Comparison of ENCODE assay signal across 1 cellular context in the genomic region with DNA sequence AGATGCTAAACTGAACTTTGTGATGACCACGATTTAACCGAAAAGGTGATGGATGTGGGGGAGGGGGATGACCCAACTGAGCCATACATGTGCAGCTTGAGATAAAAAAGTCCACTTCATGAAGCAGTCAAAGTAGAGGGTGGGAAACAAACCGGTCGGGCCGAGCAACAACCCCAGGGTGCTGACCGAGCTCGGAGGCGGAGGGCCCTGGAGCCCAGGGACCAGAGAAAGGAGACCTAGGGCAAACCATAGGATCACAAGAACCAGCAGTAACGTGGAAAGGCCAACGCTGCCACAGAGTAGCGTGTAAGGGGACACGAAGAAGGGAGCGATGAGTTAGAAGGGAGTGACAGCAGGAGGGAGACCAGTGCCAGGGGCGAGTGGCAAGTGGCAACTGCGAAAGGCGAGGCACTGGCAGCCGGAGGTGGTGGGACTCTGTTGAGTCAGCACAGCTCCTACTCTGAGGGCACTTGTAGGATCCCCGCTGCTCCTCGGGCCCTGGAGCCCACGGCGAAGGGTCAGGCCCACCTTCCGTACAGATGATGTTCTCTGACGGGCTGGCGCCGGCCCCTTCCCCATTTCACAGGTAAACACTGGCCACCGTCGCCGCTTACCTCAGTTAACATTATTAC.
TF ChIP-seq lines count a peak whose summit lies in the region.

No MANE protein-coding gene starts in this region.

TF ChIP-seq in HepG2, 621 proteins besides CTCF, POLR2A, EP300 and RAD21 (continued from another document and continues in another):
- no peak for TF ChIP-seq ZNF646 (CRISPR knock-in tag; IDR thresholded peaks at IDR 0.05)
- TF ChIP-seq, protein P1, sequence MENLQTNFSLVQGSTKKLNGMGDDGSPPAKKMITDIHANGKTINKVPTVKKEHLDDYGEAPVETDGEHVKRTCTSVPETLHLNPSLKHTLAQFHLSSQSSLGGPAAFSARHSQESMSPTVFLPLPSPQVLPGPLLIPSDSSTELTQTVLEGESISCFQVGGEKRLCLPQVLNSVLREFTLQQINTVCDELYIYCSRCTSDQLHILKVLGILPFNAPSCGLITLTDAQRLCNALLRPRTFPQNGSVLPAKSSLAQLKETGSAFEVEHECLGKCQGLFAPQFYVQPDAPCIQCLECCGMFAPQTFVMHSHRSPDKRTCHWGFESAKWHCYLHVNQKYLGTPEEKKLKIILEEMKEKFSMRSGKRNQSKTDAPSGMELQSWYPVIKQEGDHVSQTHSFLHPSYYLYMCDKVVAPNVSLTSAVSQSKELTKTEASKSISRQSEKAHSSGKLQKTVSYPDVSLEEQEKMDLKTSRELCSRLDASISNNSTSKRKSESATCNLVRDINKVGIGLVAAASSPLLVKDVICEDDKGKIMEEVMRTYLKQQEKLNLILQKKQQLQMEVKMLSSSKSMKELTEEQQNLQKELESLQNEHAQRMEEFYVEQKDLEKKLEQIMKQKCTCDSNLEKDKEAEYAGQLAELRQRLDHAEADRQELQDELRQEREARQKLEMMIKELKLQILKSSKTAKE (CRISPR knock-in tag; IDR thresholded peaks at IDR 0.05; ENCODE audit: borderline replicate concordance) = no peak
- no peak for TF ChIP-seq ZKSCAN1 (IDR thresholded peaks at IDR 0.05; ENCODE audit: low read length)
- peak; percentile 80; the same call in 1 of the 2 replicates for TF ChIP-seq ZNF850 (CRISPR knock-in tag; conservative IDR thresholded peaks at IDR 0.05)
- TF ChIP-seq, protein P2, sequence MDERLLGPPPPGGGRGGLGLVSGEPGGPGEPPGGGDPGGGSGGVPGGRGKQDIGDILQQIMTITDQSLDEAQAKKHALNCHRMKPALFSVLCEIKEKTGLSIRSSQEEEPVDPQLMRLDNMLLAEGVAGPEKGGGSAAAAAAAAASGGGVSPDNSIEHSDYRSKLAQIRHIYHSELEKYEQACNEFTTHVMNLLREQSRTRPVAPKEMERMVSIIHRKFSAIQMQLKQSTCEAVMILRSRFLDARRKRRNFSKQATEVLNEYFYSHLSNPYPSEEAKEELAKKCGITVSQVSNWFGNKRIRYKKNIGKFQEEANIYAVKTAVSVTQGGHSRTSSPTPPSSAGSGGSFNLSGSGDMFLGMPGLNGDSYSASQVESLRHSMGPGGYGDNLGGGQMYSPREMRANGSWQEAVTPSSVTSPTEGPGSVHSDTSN (CRISPR knock-in tag; IDR thresholded peaks at IDR 0.05) = no peak
- TF ChIP-seq ZNF282 (IDR thresholded peaks at IDR 0.05; ENCODE audit: partially characterized antibody) = no peak
- TF ChIP-seq, protein P3, sequence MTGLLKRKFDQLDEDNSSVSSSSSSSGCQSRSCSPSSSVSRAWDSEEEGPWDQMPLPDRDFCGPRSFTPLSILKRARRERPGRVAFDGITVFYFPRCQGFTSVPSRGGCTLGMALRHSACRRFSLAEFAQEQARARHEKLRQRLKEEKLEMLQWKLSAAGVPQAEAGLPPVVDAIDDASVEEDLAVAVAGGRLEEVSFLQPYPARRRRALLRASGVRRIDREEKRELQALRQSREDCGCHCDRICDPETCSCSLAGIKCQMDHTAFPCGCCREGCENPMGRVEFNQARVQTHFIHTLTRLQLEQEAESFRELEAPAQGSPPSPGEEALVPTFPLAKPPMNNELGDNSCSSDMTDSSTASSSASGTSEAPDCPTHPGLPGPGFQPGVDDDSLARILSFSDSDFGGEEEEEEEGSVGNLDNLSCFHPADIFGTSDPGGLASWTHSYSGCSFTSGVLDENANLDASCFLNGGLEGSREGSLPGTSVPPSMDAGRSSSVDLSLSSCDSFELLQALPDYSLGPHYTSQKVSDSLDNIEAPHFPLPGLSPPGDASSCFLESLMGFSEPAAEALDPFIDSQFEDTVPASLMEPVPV (CRISPR knock-in tag; IDR thresholded peaks at IDR 0.05) = no peak
- TF ChIP-seq ZKSCAN5 (CRISPR knock-in tag; IDR thresholded peaks at IDR 0.05) = no peak
- no peak for TF ChIP-seq SP4 (CRISPR knock-in tag; IDR thresholded peaks at IDR 0.05)
- no peak for TF ChIP-seq ZNF841 (CRISPR knock-in tag; IDR thresholded peaks at IDR 0.05; ENCODE audit: borderline replicate concordance)
- no peak for TF ChIP-seq NFKBIZ (CRISPR knock-in tag; IDR thresholded peaks at IDR 0.05)
- TF ChIP-seq TGIF2 (CRISPR knock-in tag; IDR thresholded peaks at IDR 0.05) = peak; percentile 75
- peak; percentile 17; the same call in 1 of the 2 replicates for TF ChIP-seq ZBTB7A (CRISPR knock-in tag; IDR thresholded peaks at IDR 0.05)
- TF ChIP-seq ZNF10 (CRISPR knock-in tag; IDR thresholded peaks at IDR 0.05; ENCODE audit: borderline replicate concordance, low read depth) = no peak
- TF ChIP-seq ZKSCAN8 (CRISPR knock-in tag; IDR thresholded peaks at IDR 0.05; ENCODE audit: borderline replicate concordance) = no peak
- no peak for TF ChIP-seq ZNF724P (CRISPR knock-in tag; IDR thresholded peaks at IDR 0.05; ENCODE audit: borderline replicate concordance)
- TF ChIP-seq ZBTB40 (IDR thresholded peaks at IDR 0.05) = no peak
- TF ChIP-seq ZBTB40 (CRISPR knock-in tag; IDR thresholded peaks at IDR 0.05) = no peak
- no peak for TF ChIP-seq NBN (conservative IDR thresholded peaks at IDR 0.05)
- no peak for TF ChIP-seq CENPX (CRISPR knock-in tag; IDR thresholded peaks at IDR 0.05)
- TF ChIP-seq ZIK1 (CRISPR knock-in tag; IDR thresholded peaks at IDR 0.05; ENCODE audit: borderline replicate concordance, low read depth) = no peak
- TF ChIP-seq CREM (IDR thresholded peaks at IDR 0.05) = no peak
- no peak for TF ChIP-seq CREM (CRISPR knock-in tag; IDR thresholded peaks at IDR 0.05)
- 0 out of 2 replicates have a peak, but pooled peaks have one; percentile 23 for TF ChIP-seq ZNF557 (CRISPR knock-in tag; IDR thresholded peaks at IDR 0.05)
- TF ChIP-seq ZNF792 (CRISPR knock-in tag; IDR thresholded peaks at IDR 0.05) = no peak
- TF ChIP-seq FOXA3 (CRISPR knock-in tag; IDR thresholded peaks at IDR 0.05) = no peak
- TF ChIP-seq ONECUT2 (CRISPR knock-in tag; IDR thresholded peaks at IDR 0.05) = no peak
- TF ChIP-seq SETDB1 (CRISPR knock-in tag; IDR thresholded peaks at IDR 0.05; ENCODE audit: borderline replicate concordance) = no peak
- no peak for TF ChIP-seq FOXC1 (CRISPR knock-in tag; IDR thresholded peaks at IDR 0.05; ENCODE audit: borderline replicate concordance)
- no peak for TF ChIP-seq PHF5A (CRISPR knock-in tag; IDR thresholded peaks at IDR 0.05; ENCODE audit: low read depth, unreplicated experiment)
- 0 out of 2 replicates have a peak, but pooled peaks have one; percentile 45 for TF ChIP-seq TP53 (CRISPR knock-in tag; conservative IDR thresholded peaks at IDR 0.05)
